10 cellular contexts compared by ENCODE assay signal in genomic region chr13:23427342-23428182, GRCh38. TPM values are rescaled to one million over a fixed set of nuclear protein-coding genes. Genes with fewer than 3 reads are reported as not detected.
DNase-seq lines count a peak whose midpoint lies in the region; ATAC-seq and TF ChIP-seq lines count a peak whose summit lies in the region.
"Had no signal": no experiment of that assay in that cellular context is flagged by ENCODE, and none has a peak within 500 bp of the region (broad histone marks: within the 10 kb centered on the region; RNA-seq: fewer than 3 reads in every experiment).

No MANE protein-coding gene starts in this region.

- ATAC-seq in GM19035 (IDR thresholded peaks at IDR 0.05; ENCODE audit: unreplicated experiment) (no peak), HG02884 (IDR thresholded peaks at IDR 0.05; ENCODE audit: unreplicated experiment) (no peak), HG03439 (IDR thresholded peaks at IDR 0.05; ENCODE audit: unreplicated experiment) (no peak), GM18520 (IDR thresholded peaks at IDR 0.05; ENCODE audit: unreplicated experiment) (no peak)
- ATAC-seq: stimulated activated effector memory CD8-positive, alpha-beta T cell treated with anti-CD3 and anti-CD28 coated beads, Interleukin-12 subunit alpha, Interleukin-12 subunit beta, amount 100 ng/mL, for 72 hours had no signal

- H3K9me3 Mint-ChIP-seq in neural crest cell, result no peaks in the 10 kb centered on the region
- H3K9me3 Mint-ChIP-seq: stimulated activated effector memory CD8-positive, alpha-beta T cell treated with anti-CD3 and anti-CD28 coated beads, Interleukin-12 subunit alpha, Interleukin-12 subunit beta, amount 100 ng/mL, for 72 hours had no signal

- TF ChIP-seq POLR2A in Peyer's patch (IDR thresholded peaks at IDR 0.05) (no peak), esophagus squamous epithelium (IDR thresholded peaks at IDR 0.05) (no peak)

- in situ Hi-C loops in ACHN (cut with HindIII; ENCODE audit: low pct_ligation_motif_present, low pct_unique_long_range_greater_than_20kb, low sequenced_read_pairs), result no loop called here

- intact Hi-C loops in esophagus squamous epithelium (cut with DNase I), result no loop called here

- WGBS in esophagus squamous epithelium, 2 donors, result 22 to 29% methylated on average over 9 to 12 of the region's 12 CpGs

- TF ChIP-seq CTCF in Peyer's patch (IDR thresholded peaks at IDR 0.05), result no peak
- no peak for TF ChIP-seq CTCF in esophagus squamous epithelium (IDR thresholded peaks at IDR 0.05)
- TF ChIP-seq CTCF in neural crest cell (conservative IDR thresholded peaks at IDR 0.05), result no peak

- H3K4me3 Mint-ChIP-seq in neural crest cell, result peak overlapping the region; percentile 64
- H3K4me3 Mint-ChIP-seq: stimulated activated effector memory CD8-positive, alpha-beta T cell treated with anti-CD3 and anti-CD28 coated beads, Interleukin-12 subunit alpha, Interleukin-12 subunit beta, amount 100 ng/mL, for 72 hours had no signal

- H3K27ac Mint-ChIP-seq in neural crest cell (ENCODE audit: unreplicated experiment), result no peak overlapping the region
- H3K27ac Mint-ChIP-seq: stimulated activated effector memory CD8-positive, alpha-beta T cell treated with anti-CD3 and anti-CD28 coated beads, Interleukin-12 subunit alpha, Interleukin-12 subunit beta, amount 100 ng/mL, for 72 hours had no signal

- H3K36me3 Mint-ChIP-seq in neural crest cell (ENCODE audit: low read depth), result peaks cover 15% of the 10 kb centered on the region
- H3K36me3 Mint-ChIP-seq: stimulated activated effector memory CD8-positive, alpha-beta T cell treated with anti-CD3 and anti-CD28 coated beads, Interleukin-12 subunit alpha, Interleukin-12 subunit beta, amount 100 ng/mL, for 72 hours had no signal

- DNase-seq in ACHN (peak; percentile 66), Peyer's patch (no peak), esophagus squamous epithelium (lab: John Stamatoyannopoulos, UW) (no peak), neural crest cell (ENCODE audit: low read depth, low spot score) (no peak)
- DNase-seq: NCI-H2081 treated with DMSO at 0.1 percent for 48 hours had no signal

- peaks cover 0 to 10% (median 0%) of the 10 kb centered on the region in 4 donors for H3K4me1 ChIP-seq in Peyer's patch
- peaks cover 10 to 19% (median 12%) of the 10 kb centered on the region in 3 donors for H3K4me1 ChIP-seq in esophagus squamous epithelium

- H3K36me3 ChIP-seq in Peyer's patch, result no peaks in the 10 kb centered on the region
- H3K36me3 ChIP-seq in esophagus squamous epithelium, result no peaks in the 10 kb centered on the region

- H3K27ac ChIP-seq in Peyer's patch (peak overlapping the region in 3 of 4 donors; percentile 7 to 56 (median 31)), esophagus squamous epithelium (peak overlapping the region; percentile 12 to 83 (median 72))

- H3K27me3 ChIP-seq in Peyer's patch (no peaks in the 10 kb centered on the region), esophagus squamous epithelium (peaks cover 0 to 5% (median 0%) of the 10 kb centered on the region in 4 donors)

- no peaks in the 10 kb centered on the region for H3K27me3 Mint-ChIP-seq in neural crest cell (ENCODE audit: low read depth)

- H3K9me3 ChIP-seq in Peyer's patch, result no peaks in the 10 kb centered on the region
- no peaks in the 10 kb centered on the region for H3K9me3 ChIP-seq in esophagus squamous epithelium

- H3K4me3 ChIP-seq in Peyer's patch (no peak overlapping the region), esophagus squamous epithelium (peak overlapping the region in 1 of 4 donors; percentile 46)

- H3K4me1 Mint-ChIP-seq in neural crest cell, result peaks cover 46% of the 10 kb centered on the region
- H3K4me1 Mint-ChIP-seq: stimulated activated effector memory CD8-positive, alpha-beta T cell treated with anti-CD3 and anti-CD28 coated beads, Interleukin-12 subunit alpha, Interleukin-12 subunit beta, amount 100 ng/mL, for 72 hours had no signal

RNA-seq across cellular contexts. Expression of gene SACS, which starts 5.9 kb away (rescaled TPM):
- 10 to 100 TPM in 1 of 4 donors, 1 to 10 TPM in 3; 5.4 to 49.5 (median 5.9) TPM for total RNA-seq in Peyer's patch
- total RNA-seq in esophagus squamous epithelium, result 10 to 100 TPM in 2 of 4 donors, 1 to 10 TPM in 2; 3.0 to 14.5 (median 10.6) TPM
- 75.4 and 80.5 TPM in 2 replicates for total RNA-seq in neural crest cell
